ENCODE assay signal across 31 cellular contexts in the genomic region with DNA sequence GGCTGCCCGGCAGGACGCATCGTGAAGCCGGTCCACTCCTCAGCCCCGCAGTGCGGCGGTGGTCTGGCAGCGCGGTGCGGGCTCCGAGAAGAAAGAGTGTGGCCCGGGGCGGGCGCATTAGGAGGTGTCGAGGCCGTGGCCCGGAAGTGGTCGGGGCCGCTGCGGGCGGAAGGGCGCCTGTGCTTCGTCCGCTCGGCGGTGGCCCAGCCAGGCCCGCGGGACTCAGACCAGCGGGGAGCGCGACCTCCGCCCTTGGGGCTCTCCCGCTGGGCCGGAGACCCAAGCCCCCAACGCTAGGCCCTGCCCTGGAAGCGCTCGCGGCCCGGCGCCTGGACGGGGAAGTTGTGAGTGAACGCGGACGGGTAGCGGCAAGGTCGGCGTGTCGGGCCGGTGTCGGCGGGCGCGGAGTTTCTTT. TPM values are rescaled to one million over a fixed set of nuclear protein-coding genes. Genes with fewer than 3 reads are reported as not detected.
DNase-seq lines count a peak whose midpoint lies in the region; ATAC-seq, FAIRE-seq and TF ChIP-seq lines count a peak whose summit lies in the region.
"Had no signal": no experiment of that assay in that cellular context is flagged by ENCODE, and none has a peak within 500 bp of the region (broad histone marks: within the 10 kb centered on the region; RNA-seq: fewer than 3 reads in every experiment).

No MANE protein-coding gene starts in this region.

- H3K4me2 ChIP-seq in HepG2 (ENCODE audit: low read depth, low read length): no peak overlapping the region

- intact Hi-C loops in right lobe of liver (cut with DNase I): no loop called here
- intact Hi-C loops in HepG2 (cut with micrococcal nuclease; ENCODE audit: unreplicated experiment): no loop called here
- intact Hi-C loops in left ventricle myocardium inferior (cut with micrococcal nuclease): no loop called here
- intact Hi-C loops in natural killer cell (cut with micrococcal nuclease): no loop called here

- TF ChIP-seq CTCF in right lobe of liver (IDR thresholded peaks at IDR 0.05) (no peak), HepG2 (CRISPR knock-in tag; IDR thresholded peaks at IDR 0.05) (no peak), left ventricle myocardium inferior (IDR thresholded peaks at IDR 0.05; ENCODE audit: borderline replicate concordance) (no peak), natural killer cell (IDR thresholded peaks at IDR 0.05) (no peak)

- FAIRE-seq in HepG2 (lab: Jason Lieb, UNC): no peak
- FAIRE-seq: endothelial cell of umbilical vein had no signal

- TF ChIP-seq RAD21 in HepG2 (CRISPR knock-in tag; IDR thresholded peaks at IDR 0.05): no peak

- H4K20me1 ChIP-seq in HepG2 (ENCODE audit: insufficient read depth, low read length): no peaks in the 10 kb centered on the region

- H3K79me2 ChIP-seq in HepG2 (ENCODE audit: insufficient read depth, low read length): no peaks in the 10 kb centered on the region

- POLR2A ChIA-PET in HepG2 (lab: Yijun Ruan, JAX): no interaction called here

- H2AFZ ChIP-seq in HepG2 (ENCODE audit: low read length): no peak overlapping the region

- 38% methylated on average over 7 of the region's 53 CpGs for WGBS in right lobe of liver (ENCODE audit: insufficient coverage, low coverage, low lambda C conversion rate, missing lambda C conversion rate)
- WGBS in HepG2 (ENCODE audit: low lambda C conversion rate): 84% methylated on average over 33 of the region's 53 CpGs

- no peaks in the 10 kb centered on the region for H3K9me3 ChIP-seq in right lobe of liver
- H3K9me3 ChIP-seq in HepG2 (ENCODE audit: low read length): peaks cover 45% of the 10 kb centered on the region
- no peaks in the 10 kb centered on the region for H3K9me3 ChIP-seq in left ventricle myocardium inferior (replicated peaks)
- H3K9me3 ChIP-seq: transverse colon had no signal

- H3K9me3 Mint-ChIP-seq in natural killer cell: peaks cover 2% of the 10 kb centered on the region in 2 donors
- H3K9me3 Mint-ChIP-seq in activated T-cell treated with anti-CD3 and anti-CD28 coated beads, Interleukin-2, amount 50 U/mL, for 72 hours: no peaks in the 10 kb centered on the region
- H3K9me3 Mint-ChIP-seq: activated T-cell treated with anti-CD3 and anti-CD28 coated beads, Interleukin-2, amount 50 U/mL, for 24 hours had no signal

- ATAC-seq in right lobe of liver (peak in 3 of 4 donors; percentile 19 to 45 (median 41)), HepG2 (no peak), natural killer cell (peak; percentile 52 to 68 (median 61)), SK-N-SH treated with all-trans-retinoic acid at 6 μM for 48 hours (no peak)
- ATAC-seq in activated T-cell treated with anti-CD3 and anti-CD28 coated beads, Interleukin-2, amount 50 U/mL, for 72 hours (replicated peaks in 1 of 2): no peak
- ATAC-seq: stimulated activated naive CD8-positive, alpha-beta T cell treated with anti-CD3 and anti-CD28 coated beads, Interleukin-15, Interleukin-2, amounts not matched to agents 100 U/mL and 50 U/mL, for 24 hours had no signal

- H3K27ac Mint-ChIP-seq in natural killer cell: peak overlapping the region in 1 of 2 donors; percentile 36
- H3K27ac Mint-ChIP-seq in activated T-cell treated with anti-CD3 and anti-CD28 coated beads, Interleukin-2, amount 50 U/mL, for 72 hours: no peak overlapping the region
- H3K27ac Mint-ChIP-seq: activated T-cell treated with anti-CD3 and anti-CD28 coated beads, Interleukin-2, amount 50 U/mL, for 24 hours; CD8-positive, alpha-beta memory T cell had no signal

- peaks cover 0 to 5% of the 10 kb centered on the region in 2 donors for H3K4me1 Mint-ChIP-seq in natural killer cell
- no peaks in the 10 kb centered on the region for H3K4me1 Mint-ChIP-seq in activated T-cell treated with anti-CD3 and anti-CD28 coated beads, Interleukin-2, amount 50 U/mL, for 72 hours (ENCODE audit: low read depth)
- H3K4me1 Mint-ChIP-seq: CD8-positive, alpha-beta memory T cell had no signal

- no peak for TF ChIP-seq POLR2A in right lobe of liver (IDR thresholded peaks at IDR 0.05)
- no peak for TF ChIP-seq POLR2A in HepG2 (IDR thresholded peaks at IDR 0.05; ENCODE audit: insufficient read depth in 1 of 2, low read depth in 2 of 2, low read length in 2 of 2)

- BruUV-seq in HepG2 (replicated peaks; lab: Mats Ljungman, UMichigan): no TSS peak

- CTCF ChIA-PET in HepG2 (lab: Yijun Ruan, JAX; ENCODE audit: low intra/inter-chr PET ratio, low total read pairs): no interaction called here

- no peaks in the 10 kb centered on the region for H3K36me3 ChIP-seq in right lobe of liver
- H3K36me3 ChIP-seq in HepG2 (replicated peaks in 1 of 2; ENCODE audit: control insufficient read depth in 1 of 2, insufficient read depth in 2 of 2, low read length in 2 of 2): no peaks in the 10 kb centered on the region
- no peaks in the 10 kb centered on the region for H3K36me3 ChIP-seq in left ventricle myocardium inferior
- H3K36me3 ChIP-seq: cardiac muscle cell, transverse colon had no signal

- no peaks in the 10 kb centered on the region for H3K4me1 ChIP-seq in right lobe of liver
- H3K4me1 ChIP-seq in HepG2 (ENCODE audit: insufficient read depth, low read length): no peaks in the 10 kb centered on the region
- peaks cover 9% of the 10 kb centered on the region for H3K4me1 ChIP-seq in left ventricle myocardium inferior
- H3K4me1 ChIP-seq: transverse colon had no signal

- peak overlapping the region; percentile 67 for H3K4me3 Mint-ChIP-seq in natural killer cell
- H3K4me3 Mint-ChIP-seq in activated T-cell treated with anti-CD3 and anti-CD28 coated beads, Interleukin-2, amount 50 U/mL, for 72 hours: no peak overlapping the region
- H3K4me3 Mint-ChIP-seq: activated T-cell treated with anti-CD3 and anti-CD28 coated beads, Interleukin-2, amount 50 U/mL, for 24 hours; CD8-positive, alpha-beta memory T cell had no signal

- no peak overlapping the region for H3K27ac ChIP-seq in right lobe of liver
- H3K27ac ChIP-seq in HepG2 (ENCODE audit: extremely low read length, insufficient read depth, low read length): no peak overlapping the region
- no peak overlapping the region for H3K27ac ChIP-seq in left ventricle myocardium inferior (replicated peaks)
- H3K27ac ChIP-seq: cardiac muscle cell, dorsolateral prefrontal cortex, SK-N-MC, transverse colon had no signal

- DNase-seq in right lobe of liver (peak in 2 of 3 donors; percentile 17 to 52), HepG2 (ENCODE audit: low spot score) (no peak), left ventricle myocardium inferior (no peak), natural killer cell (no peak), NCI-H1436 (lab: John Stamatoyannopoulos, UW) (no peak), amniotic stem cell (lab: John Stamatoyannopoulos, UW) (no peak)
- DNase-seq in activated T-cell treated with anti-CD3 and anti-CD28 coated beads, Interleukin-2, amount 50 U/mL, for 72 hours: no peak
- DNase-seq: activated CD4-positive, alpha-beta T cell treated with anti-CD3 and anti-CD28 coated beads for 4 hours; activated CD8-positive, alpha-beta memory T cell treated with anti-CD3 and anti-CD28 coated beads for 24 hours; activated naive CD4-positive, alpha-beta T cell; activated T-cell treated with anti-CD3 and anti-CD28 coated beads, Interleukin-2, amount 50 U/mL, for 24 hours; AML-193; aorta; CD8-positive, alpha-beta memory T cell; DMS153; dorsolateral prefrontal cortex; glutamatergic neuron; Karpas-422; kidney glomerular epithelial cell; mesendoderm; NCI-H187 treated with DMSO at 0.1 percent for 48 hours; stimulated activated CD4-positive, alpha-beta T cell treated with anti-CD3 and anti-CD28 coated beads, Interleukin-12 subunit alpha, Interleukin-12 subunit beta, amount 100 ng/mL, for 4 hours; stimulated activated CD4-positive, alpha-beta T cell treated with anti-CD3 and anti-CD28 coated beads, Interleukin-4, amount 100 ng/mL, for 24 hours; stimulated activated naive CD8-positive, alpha-beta T cell treated with anti-CD3 and anti-CD28 coated beads, Interleukin-15, Interleukin-2, amounts not matched to agents 100 U/mL and 50 U/mL, for 24 hours; T-helper 2 cell; transverse colon had no signal

- no peaks in the 10 kb centered on the region for H3K36me3 Mint-ChIP-seq in natural killer cell
- peaks cover 0 to 2% of the 10 kb centered on the region in 2 donors for H3K36me3 Mint-ChIP-seq in activated T-cell treated with anti-CD3 and anti-CD28 coated beads, Interleukin-2, amount 50 U/mL, for 72 hours (ENCODE audit: insufficient read depth in 2 of 2)

- H3K4me3 ChIP-seq in right lobe of liver (no peak overlapping the region), HepG2 (replicated peaks in 1 of 3; ENCODE audit: insufficient read depth in 1 of 3, low read depth in 2 of 3, low read length in 3 of 3) (no peak overlapping the region), left ventricle myocardium inferior (peak overlapping the region; percentile 39)
- H3K4me3 ChIP-seq: cardiac muscle cell, SK-N-MC, transverse colon had no signal

- H3K27me3 ChIP-seq in right lobe of liver: no peaks in the 10 kb centered on the region
- no peaks in the 10 kb centered on the region for H3K27me3 ChIP-seq in HepG2 (ENCODE audit: control insufficient read depth in 1 of 2, insufficient read depth in 2 of 2, low read length in 2 of 2)
- peaks cover 34% of the 10 kb centered on the region for H3K27me3 ChIP-seq in left ventricle myocardium inferior (ENCODE audit: low read depth)
- H3K27me3 ChIP-seq: cardiac muscle cell had no signal

- in situ Hi-C loops in HepG2 (cut with HindIII; ENCODE audit: extremely low pct_ligation_motif_present, low pct_unique_long_range_greater_than_20kb): no loop called here

- H3K9ac ChIP-seq in HepG2 (ENCODE audit: insufficient read depth, low read depth, low read length): no peak overlapping the region

- TF ChIP-seq EP300 in HepG2 (IDR thresholded peaks at IDR 0.05; ENCODE audit: low read depth in 2 of 2, low read length in 2 of 2) (no peak), HepG2 (CRISPR knock-in tag; IDR thresholded peaks at IDR 0.05; ENCODE audit: borderline replicate concordance) (no peak)

- peaks cover 3 to 17% of the 10 kb centered on the region in 2 donors for H3K27me3 Mint-ChIP-seq in natural killer cell (ENCODE audit: low read depth in 2 of 2)
- peaks cover 9% of the 10 kb centered on the region for H3K27me3 Mint-ChIP-seq in activated T-cell treated with anti-CD3 and anti-CD28 coated beads, Interleukin-2, amount 50 U/mL, for 72 hours (ENCODE audit: low read depth)

RNA-seq across cellular contexts. Expression of gene HS3ST1, which starts 60.0 kb away (rescaled TPM):
- total RNA-seq in right lobe of liver (1 to 10 TPM in 1 of 6 experiments, under 1 TPM in 5; 0.11 to 1.2 (median 0.25) TPM), HepG2 (2016; rRNA removed; fragmentation: Illumina TruSeq; extraction: Trizol) (not detected in 2 replicates), left ventricle myocardium inferior (2.4 TPM), natural killer cell (not detected)
- total RNA-seq in HepG2 (2016; cell fraction: cytosol; rRNA removed; fragmentation: Illumina TruSeq; extraction: Trizol; ENCODE audit: low read depth): not detected in 2 replicates
- total RNA-seq in HepG2 (2016; cell fraction: insoluble cytoplasmic fraction; rRNA removed; fragmentation: Illumina TruSeq; extraction: Trizol): not detected in 2 replicates
- not detected in 2 replicates for total RNA-seq in HepG2 (2016; cell fraction: membrane; rRNA removed; fragmentation: Illumina TruSeq; extraction: Trizol)
- not detected in 2 replicates for total RNA-seq in HepG2 (2016; cell fraction: nucleus; rRNA removed; fragmentation: Illumina TruSeq; extraction: Trizol)
- polyA plus RNA-seq in HepG2 (2011; rRNA removed): not detected in 2 replicates
- not detected in 2 replicates for polyA plus RNA-seq in HepG2 (2011; cell fraction: cytosol; rRNA removed)
- polyA plus RNA-seq in HepG2 (2011; cell fraction: nucleus; rRNA removed): not detected in 2 replicates
- polyA plus RNA-seq in HepG2 (2012): not detected in 2 replicates
- not detected in 2 replicates for polyA plus RNA-seq in HepG2 (2016; cell fraction: cytosol; fragmentation: Illumina TruSeq; extraction: Trizol; ENCODE audit: low read depth)
- polyA plus RNA-seq in HepG2 (2016; cell fraction: insoluble cytoplasmic fraction; fragmentation: Illumina TruSeq; extraction: Trizol; ENCODE audit: low read depth): not detected in 2 replicates
- polyA plus RNA-seq in HepG2 (2016; cell fraction: membrane; fragmentation: Illumina TruSeq; extraction: Trizol; ENCODE audit: low read depth): not detected in 2 replicates
- polyA plus RNA-seq in HepG2 (2016; cell fraction: nucleus; fragmentation: Illumina TruSeq; extraction: Trizol; ENCODE audit: insufficient read depth, low read depth): not detected in 2 replicates
- polyA minus RNA-seq in HepG2 (2011; rRNA and poly(A)+ RNA removed; ENCODE audit: low replicate concordance): 0.26 TPM in 1 of 2 replicates, not detected in the other
- not detected in 2 replicates for polyA minus RNA-seq in HepG2 (2011; cell fraction: cytosol; rRNA and poly(A)+ RNA removed)
- not detected in 2 replicates for polyA minus RNA-seq in HepG2 (2011; cell fraction: nucleus; rRNA and poly(A)+ RNA removed)
- not detected for total RNA-seq in activated T-cell treated with anti-CD3 and anti-CD28 coated beads, Interleukin-2, amount 50 U/mL, for 72 hours
- total RNA-seq: A172 had no signal
- polyA plus RNA-seq: CD8-positive, alpha-beta memory T cell had no signal

Comparison
In these comparisons a context has a peak if more than half of its experiments do, and no peak if none do; other contexts are left out.
1. ATAC-seq: peak in right lobe of liver (3 of 4) and natural killer cell (3 of 3); none in HepG2 (single experiment), SK-N-SH treated with all-trans-retinoic acid at 6 μM for 48 hours (single experiment) and activated T-cell treated with anti-CD3 and anti-CD28 coated beads, Interleukin-2, amount 50 U/mL, for 72 hours (0 of 2).
2. DNase-seq: peak in right lobe of liver (2 of 3); none in HepG2 (single experiment), left ventricle myocardium inferior (single experiment), natural killer cell (single experiment), NCI-H1436 (single experiment), amniotic stem cell (single experiment) and activated T-cell treated with anti-CD3 and anti-CD28 coated beads, Interleukin-2, amount 50 U/mL, for 72 hours (0 of 2).